8 cellular contexts compared by ENCODE assay signal in genomic region chr21:41953831-41954653, GRCh38. TPM values are rescaled to one million over a fixed set of nuclear protein-coding genes. Genes with fewer than 3 reads are reported as not detected.
DNase-seq lines count a peak whose midpoint lies in the region; FAIRE-seq and TF ChIP-seq lines count a peak whose summit lies in the region.

Gene C2CD2 (minus strand): TSS chr21:41954018. CDS start chr21:41953648, 370 bp downstream.

- H3K4me2 ChIP-seq in hepatocyte = peak within 1 kb of the TSS; percentile 92

- no peaks in the 10 kb centered on the region for H3K9me3 ChIP-seq in hepatocyte (ENCODE audit: low read depth)

- 24% methylated on average over 24 of the region's 85 CpGs for WGBS in hepatocyte (ENCODE audit: low lambda C conversion rate, missing lambda C conversion rate)

- peak within 1 kb of the TSS; percentile 63 for H2AFZ ChIP-seq in hepatocyte

- H3K27me3 ChIP-seq in hepatocyte = no peaks in the 10 kb centered on the region

- peaks cover 10% of the 10 kb centered on the region for H3K79me2 ChIP-seq in hepatocyte

- TF ChIP-seq CTCF in astrocyte of the spinal cord (IDR thresholded peaks at IDR 0.05; ENCODE audit: low read depth, low read length) (peak; percentile 15), hepatocyte (IDR thresholded peaks at IDR 0.05; ENCODE audit: poor library complexity) (no peak)

- H3K4me1 ChIP-seq in hepatocyte (ENCODE audit: insufficient read depth) = peaks cover 16% of the 10 kb centered on the region

- H3K36me3 ChIP-seq in hepatocyte (replicated peaks; ENCODE audit: insufficient read depth, low read depth) = no peaks in the 10 kb centered on the region

- in situ Hi-C loops in astrocyte of the spinal cord (cut with HindIII; ENCODE audit: low sequenced_read_pairs) = no loop called here

- H3K27ac ChIP-seq in hepatocyte = no peak within 1 kb of the TSS

- peak; percentile 78 for TF ChIP-seq POLR2A in H54 (IDR thresholded peaks at IDR 0.05; ENCODE audit: low read depth, low read length)

- H3K9me2 ChIP-seq in hepatocyte (replicated peaks; ENCODE audit: insufficient read depth) = no peaks in the 10 kb centered on the region

- H4K20me1 ChIP-seq in hepatocyte (ENCODE audit: insufficient read depth, poor library complexity, severe bottlenecking) = peaks cover 2% of the 10 kb centered on the region

- no peak for FAIRE-seq in H54 (lab: Jason Lieb, UNC)

- peak; percentile 19 for DNase-seq in NCI-H1092 (lab: John Stamatoyannopoulos, UW)
- no peak for DNase-seq in NCI-H1092 treated with DMSO at 0.1 percent for 48 hours (lab: John Stamatoyannopoulos, UW)
- peak; percentile 92 for DNase-seq in H54 (ENCODE audit: insufficient read length, low spot score)
- DNase-seq in NOMO-1 treated with DMSO at 0.1 percent for 48 hours (lab: John Stamatoyannopoulos, UW; ENCODE audit: unreplicated experiment) = peak; percentile 67
- DNase-seq in astrocyte of the spinal cord (ENCODE audit: low read depth, low spot score) = peak; percentile 59
- DNase-seq in hepatocyte (ENCODE audit: low spot score) = peak; percentile 79
- peak; percentile 28 for DNase-seq in renal cortical epithelial cell (ENCODE audit: low read depth)
- DNase-seq in SHP77 treated with DMSO at 0.1 percent for 48 hours (lab: John Stamatoyannopoulos, UW) = no peak

- H3K4me3 ChIP-seq in astrocyte of the spinal cord (ENCODE audit: low read depth, low read length) = peak within 1 kb of the TSS; percentile 64
- peak within 1 kb of the TSS; percentile 61 for H3K4me3 ChIP-seq in hepatocyte

RNA-seq across cellular contexts. Expression of gene C2CD2, which starts in this region (rescaled TPM):
- total RNA-seq in hepatocyte = 8.6 and 13.9 TPM in 2 replicates
- polyA plus RNA-seq in hepatocyte = 6.4 and 7.3 TPM in 2 replicates
- 17.9 and 30.7 TPM in 2 replicates for total RNA-seq in renal cortical epithelial cell

Comparison
In these comparisons a context has a peak if more than half of its experiments do, and no peak if none do; other contexts are left out.
1. DNase-seq: peak in NCI-H1092 (single experiment), H54 (single experiment), NOMO-1 treated with DMSO at 0.1 percent for 48 hours (single experiment), astrocyte of the spinal cord (single experiment), hepatocyte (single experiment) and renal cortical epithelial cell (single experiment); none in NCI-H1092 treated with DMSO at 0.1 percent for 48 hours (single experiment) and SHP77 treated with DMSO at 0.1 percent for 48 hours (single experiment).